In the genomic region with DNA sequence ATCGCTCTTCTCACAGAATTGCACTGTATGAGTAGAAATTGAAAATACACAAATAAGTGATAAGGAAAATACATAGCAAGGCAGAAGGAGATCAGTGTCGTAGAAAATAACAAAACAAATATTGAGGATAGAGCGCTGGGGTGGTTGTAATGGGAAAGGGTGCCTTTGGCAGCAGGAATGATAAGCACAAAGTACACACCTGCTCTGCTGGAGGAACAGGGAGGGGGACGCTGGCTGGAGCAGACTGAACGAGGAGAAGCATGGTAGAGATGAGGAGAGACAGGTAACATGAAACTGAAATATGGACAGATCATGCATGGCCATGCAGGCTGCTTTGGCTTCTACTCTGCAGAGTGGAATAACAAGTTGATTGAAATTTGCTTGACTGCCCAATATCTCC, we compare ENCODE assay signal across 22 cellular contexts.
DNase-seq lines count a peak whose midpoint lies in the region; ATAC-seq and TF ChIP-seq lines count a peak whose summit lies in the region.
"Had no signal": no experiment of that assay in that cellular context is flagged by ENCODE, and none has a peak within 500 bp of the region (broad histone marks: within the 10 kb centered on the region; RNA-seq: fewer than 3 reads in every experiment).

No MANE protein-coding gene starts in this region.

- H3K79me2 ChIP-seq in GM23338 (replicated peaks; ENCODE audit: insufficient read depth) = no peaks in the 10 kb centered on the region
- H3K79me2 ChIP-seq in hepatocyte = no peaks in the 10 kb centered on the region

- H4K20me1 ChIP-seq in GM23338 (replicated peaks; ENCODE audit: insufficient read depth) (no peaks in the 10 kb centered on the region), hepatocyte (ENCODE audit: insufficient read depth, poor library complexity, severe bottlenecking) (no peaks in the 10 kb centered on the region)
- H4K20me1 ChIP-seq: BLaER1 treated with 17β-estradiol and CSF1 and Interleukin-3, amounts not matched to agents 10 nM and 100 nM had no signal

- TF ChIP-seq POLR2A in Peyer's patch (IDR thresholded peaks at IDR 0.05) = no peak

- TF ChIP-seq CTCF in GM23338 (conservative IDR thresholded peaks at IDR 0.05; ENCODE audit: low read depth in 2 of 2) = no peak
- TF ChIP-seq CTCF in hepatocyte (IDR thresholded peaks at IDR 0.05; ENCODE audit: poor library complexity) = no peak
- TF ChIP-seq CTCF in Peyer's patch (IDR thresholded peaks at IDR 0.05) = no peak

- WGBS in hepatocyte (ENCODE audit: low lambda C conversion rate, missing lambda C conversion rate) = 61% methylated on average over 5 of the region's 5 CpGs

- no peaks in the 10 kb centered on the region for H3K9me2 ChIP-seq in GM23338 (ENCODE audit: insufficient read depth)
- H3K9me2 ChIP-seq in hepatocyte (replicated peaks; ENCODE audit: insufficient read depth) = no peaks in the 10 kb centered on the region

- H2AFZ ChIP-seq in GM23338 = peak overlapping the region; percentile 43; the same call in 1 of the 2 replicates
- H2AFZ ChIP-seq in hepatocyte = no peak overlapping the region

- no peaks in the 10 kb centered on the region for H3K9me3 ChIP-seq in hepatocyte (ENCODE audit: low read depth)
- no peaks in the 10 kb centered on the region for H3K9me3 ChIP-seq in Peyer's patch
- H3K9me3 ChIP-seq: BLaER1 treated with 17β-estradiol and CSF1 and Interleukin-3, amounts not matched to agents 10 nM and 100 nM had no signal

- no peaks in the 10 kb centered on the region for H3K27me3 Mint-ChIP-seq in GM23338 (ENCODE audit: insufficient read depth, low read depth, poor library complexity)
- H3K27me3 Mint-ChIP-seq: CD4-positive, alpha-beta memory T cell had no signal

- ATAC-seq in GM23338 = no peak
- ATAC-seq: Panc1 had no signal

- H3F3A ChIP-seq in GM23338 (replicated peaks; ENCODE audit: low read depth) = no peaks in the 10 kb centered on the region

- H3K4me1 ChIP-seq in GM23338 (ENCODE audit: insufficient read depth) (no peaks in the 10 kb centered on the region), hepatocyte (ENCODE audit: insufficient read depth) (peaks cover 4% of the 10 kb centered on the region), Peyer's patch (no peaks in the 10 kb centered on the region)
- H3K4me1 ChIP-seq: BLaER1 treated with 17β-estradiol and CSF1 and Interleukin-3, amounts not matched to agents 10 nM and 100 nM had no signal

- H3K27ac Mint-ChIP-seq in GM23338 = no peak overlapping the region; the same call in 1 of the 2 replicates
- H3K27ac Mint-ChIP-seq: CD4-positive, alpha-beta memory T cell; HFFc6 had no signal

- no peak overlapping the region for H3K4me3 Mint-ChIP-seq in GM23338
- H3K4me3 Mint-ChIP-seq: CD4-positive, alpha-beta memory T cell; HFFc6 had no signal

- H3K9me3 Mint-ChIP-seq in GM23338 = no peaks in the 10 kb centered on the region

- H3K27me3 ChIP-seq in GM23338 (ENCODE audit: insufficient read depth) = no peaks in the 10 kb centered on the region
- H3K27me3 ChIP-seq in hepatocyte = no peaks in the 10 kb centered on the region
- H3K27me3 ChIP-seq in Peyer's patch = no peaks in the 10 kb centered on the region
- H3K27me3 ChIP-seq: BLaER1 treated with 17β-estradiol and CSF1 and Interleukin-3, amounts not matched to agents 10 nM and 100 nM had no signal

- H3K36me3 ChIP-seq in GM23338 (ENCODE audit: insufficient read depth) (no peaks in the 10 kb centered on the region), hepatocyte (replicated peaks; ENCODE audit: insufficient read depth, low read depth) (no peaks in the 10 kb centered on the region), Peyer's patch (no peaks in the 10 kb centered on the region)
- H3K36me3 ChIP-seq: BLaER1 treated with 17β-estradiol and CSF1 and Interleukin-3, amounts not matched to agents 10 nM and 100 nM had no signal

- DNase-seq in DMS53 (lab: John Stamatoyannopoulos, UW) (peak; percentile 29), DMS53 treated with DMSO at 0.1 percent for 48 hours (lab: John Stamatoyannopoulos, UW; ENCODE audit: unreplicated experiment) (no peak), GM23338 (ENCODE audit: low spot score) (no peak), NCI-H510A treated with DMSO at 0.1 percent for 48 hours (lab: John Stamatoyannopoulos, UW) (peak; percentile 16), hepatocyte (ENCODE audit: low spot score) (no peak), Peyer's patch (no peak), amygdala (lab: John Stamatoyannopoulos, UW) (no peak)
- DNase-seq: 8988T; CD4-positive, alpha-beta memory T cell; EL; GF-D8; H7; HFFc6; Kasumi-1; NCI-H1436 treated with DMSO at 0.1 percent for 48 hours; NCI-H2081 treated with DMSO at 0.1 percent for 48 hours; NCI-H226; NCI-H526; NK-92 treated with Interleukin-12 subunit alpha and Interleukin-12 subunit beta, amount 100 ng/mL, for 24 hours; T-helper 1 cell had no signal

- H3K4me3 ChIP-seq in GM23338 = no peak overlapping the region
- H3K4me3 ChIP-seq in hepatocyte = no peak overlapping the region
- H3K4me3 ChIP-seq in Peyer's patch = no peak overlapping the region
- H3K4me3 ChIP-seq: BLaER1 treated with 17β-estradiol and CSF1 and Interleukin-3, amounts not matched to agents 10 nM and 100 nM had no signal

- H3K36me3 Mint-ChIP-seq in GM23338 (ENCODE audit: low read depth) = no peaks in the 10 kb centered on the region
- H3K36me3 Mint-ChIP-seq: CD4-positive, alpha-beta memory T cell had no signal

- H3K4me2 ChIP-seq in GM23338 = no peak overlapping the region
- H3K4me2 ChIP-seq in hepatocyte = peak overlapping the region; percentile 10
- H3K4me2 ChIP-seq: BLaER1 treated with 17β-estradiol and CSF1 and Interleukin-3, amounts not matched to agents 10 nM and 100 nM had no signal

- H3K27ac ChIP-seq in GM23338 (ENCODE audit: low read depth) = no peak overlapping the region
- no peak overlapping the region for H3K27ac ChIP-seq in hepatocyte
- H3K27ac ChIP-seq in Peyer's patch = no peak overlapping the region
- H3K27ac ChIP-seq: BLaER1 treated with 17β-estradiol and CSF1 and Interleukin-3, amounts not matched to agents 10 nM and 100 nM had no signal

- peaks cover 2% of the 10 kb centered on the region; the same call in 1 of the 3 replicates for H3K4me1 Mint-ChIP-seq in GM23338
- H3K4me1 Mint-ChIP-seq: CD4-positive, alpha-beta memory T cell had no signal

TF ChIP-seq in GM23338, 12 proteins besides CTCF, POLR2A, EP300 and RAD21 (continues in another document):
- TF ChIP-seq CREB1 (CRISPR knock-in tag; IDR thresholded peaks at IDR 0.05; ENCODE audit: low read depth) = no peak
- TF ChIP-seq, protein P1, sequence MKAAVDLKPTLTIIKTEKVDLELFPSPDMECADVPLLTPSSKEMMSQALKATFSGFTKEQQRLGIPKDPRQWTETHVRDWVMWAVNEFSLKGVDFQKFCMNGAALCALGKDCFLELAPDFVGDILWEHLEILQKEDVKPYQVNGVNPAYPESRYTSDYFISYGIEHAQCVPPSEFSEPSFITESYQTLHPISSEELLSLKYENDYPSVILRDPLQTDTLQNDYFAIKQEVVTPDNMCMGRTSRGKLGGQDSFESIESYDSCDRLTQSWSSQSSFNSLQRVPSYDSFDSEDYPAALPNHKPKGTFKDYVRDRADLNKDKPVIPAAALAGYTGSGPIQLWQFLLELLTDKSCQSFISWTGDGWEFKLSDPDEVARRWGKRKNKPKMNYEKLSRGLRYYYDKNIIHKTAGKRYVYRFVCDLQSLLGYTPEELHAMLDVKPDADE (IDR thresholded peaks at IDR 0.05) = no peak
- TF ChIP-seq, protein P2, sequence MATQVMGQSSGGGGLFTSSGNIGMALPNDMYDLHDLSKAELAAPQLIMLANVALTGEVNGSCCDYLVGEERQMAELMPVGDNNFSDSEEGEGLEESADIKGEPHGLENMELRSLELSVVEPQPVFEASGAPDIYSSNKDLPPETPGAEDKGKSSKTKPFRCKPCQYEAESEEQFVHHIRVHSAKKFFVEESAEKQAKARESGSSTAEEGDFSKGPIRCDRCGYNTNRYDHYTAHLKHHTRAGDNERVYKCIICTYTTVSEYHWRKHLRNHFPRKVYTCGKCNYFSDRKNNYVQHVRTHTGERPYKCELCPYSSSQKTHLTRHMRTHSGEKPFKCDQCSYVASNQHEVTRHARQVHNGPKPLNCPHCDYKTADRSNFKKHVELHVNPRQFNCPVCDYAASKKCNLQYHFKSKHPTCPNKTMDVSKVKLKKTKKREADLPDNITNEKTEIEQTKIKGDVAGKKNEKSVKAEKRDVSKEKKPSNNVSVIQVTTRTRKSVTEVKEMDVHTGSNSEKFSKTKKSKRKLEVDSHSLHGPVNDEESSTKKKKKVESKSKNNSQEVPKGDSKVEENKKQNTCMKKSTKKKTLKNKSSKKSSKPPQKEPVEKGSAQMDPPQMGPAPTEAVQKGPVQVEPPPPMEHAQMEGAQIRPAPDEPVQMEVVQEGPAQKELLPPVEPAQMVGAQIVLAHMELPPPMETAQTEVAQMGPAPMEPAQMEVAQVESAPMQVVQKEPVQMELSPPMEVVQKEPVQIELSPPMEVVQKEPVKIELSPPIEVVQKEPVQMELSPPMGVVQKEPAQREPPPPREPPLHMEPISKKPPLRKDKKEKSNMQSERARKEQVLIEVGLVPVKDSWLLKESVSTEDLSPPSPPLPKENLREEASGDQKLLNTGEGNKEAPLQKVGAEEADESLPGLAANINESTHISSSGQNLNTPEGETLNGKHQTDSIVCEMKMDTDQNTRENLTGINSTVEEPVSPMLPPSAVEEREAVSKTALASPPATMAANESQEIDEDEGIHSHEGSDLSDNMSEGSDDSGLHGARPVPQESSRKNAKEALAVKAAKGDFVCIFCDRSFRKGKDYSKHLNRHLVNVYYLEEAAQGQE (IDR thresholded peaks at IDR 0.05; ENCODE audit: unreplicated experiment) = no peak
- TF ChIP-seq EZH2 (IDR thresholded peaks at IDR 0.05; ENCODE audit: low read depth, unreplicated experiment) = no peak
- no peak for TF ChIP-seq ZNF331 (CRISPR knock-in tag; IDR thresholded peaks at IDR 0.05; ENCODE audit: low read depth)
- TF ChIP-seq JUNB (IDR thresholded peaks at IDR 0.05; ENCODE audit: unreplicated experiment) = no peak
- no peak for TF ChIP-seq ZNF114 (CRISPR knock-in tag; IDR thresholded peaks at IDR 0.05)
- TF ChIP-seq STAT1 (IDR thresholded peaks at IDR 0.05; ENCODE audit: unreplicated experiment) = no peak
- TF ChIP-seq EZH2phosphoT487 (IDR thresholded peaks at IDR 0.05; ENCODE audit: unreplicated experiment) = no peak

Comparison
In these comparisons a context has a peak if more than half of its experiments do, and no peak if none do; other contexts are left out.
1. DNase-seq: peak in DMS53 (single experiment) and NCI-H510A treated with DMSO at 0.1 percent for 48 hours (single experiment); none in DMS53 treated with DMSO at 0.1 percent for 48 hours (single experiment), GM23338 (single experiment), hepatocyte (single experiment), Peyer's patch (0 of 3) and amygdala (0 of 56).